In the genomic region with DNA sequence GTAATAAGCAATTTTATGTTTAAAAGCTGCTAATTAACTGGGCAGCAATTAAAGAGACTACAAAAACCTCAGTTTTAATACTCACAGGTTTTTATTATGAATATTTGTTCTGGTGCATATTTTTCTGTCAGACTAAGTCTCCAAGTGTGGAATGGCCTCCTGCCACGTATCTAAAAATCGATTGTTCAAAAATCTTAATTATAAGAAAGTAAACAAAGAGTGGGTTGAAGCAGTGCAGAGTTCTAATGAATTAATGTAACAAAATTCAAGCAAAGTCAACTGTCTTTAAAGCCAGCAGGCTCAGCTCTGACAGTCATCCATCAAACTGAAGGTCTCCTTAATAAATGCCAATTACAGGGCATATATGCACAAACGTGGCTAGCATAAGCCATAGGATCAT, we compare ENCODE assay signal across 30 cellular contexts.
"Had no signal": no experiment of that assay in that cellular context is flagged by ENCODE, and none has a peak within 500 bp of the region (broad histone marks: within the 10 kb centered on the region; RNA-seq: fewer than 3 reads in every experiment).

No MANE protein-coding gene starts in this region.

- H3K27ac ChIP-seq: ascending aorta, brain microvascular endothelial cell, coronary artery, dorsolateral prefrontal cortex, gastrocnemius medialis, heart left ventricle, WERI-Rb-1 had no signal

- ATAC-seq: activated CD4-positive, alpha-beta T cell treated with anti-CD3 and anti-CD28 coated beads for 36 hours; activated CD8-positive, alpha-beta memory T cell treated with anti-CD3 and anti-CD28 coated beads, Interleukin-2, amount 10 ng/mL, durations not matched to agents 7 days and 5 days; activated CD8-positive, alpha-beta T cell treated with anti-CD3 and anti-CD28 coated beads, Interleukin-2, amount 10 ng/mL, durations not matched to agents 7 days and 5 days; activated naive CD4-positive, alpha-beta T cell treated with anti-CD3 and anti-CD28 coated beads, Interleukin-2, amount 50 U/mL, for 72 hours; esophagus mucosa; gastrocnemius medialis; heart left ventricle; T-helper 17 cell had no signal

- H3K4me3 ChIP-seq: ascending aorta, coronary artery, dorsolateral prefrontal cortex, gastrocnemius medialis, heart left ventricle had no signal

- H3K9me3 ChIP-seq: ascending aorta, gastrocnemius medialis, heart left ventricle had no signal

- H3K27me3 ChIP-seq: ascending aorta, brain microvascular endothelial cell, dorsolateral prefrontal cortex, gastrocnemius medialis, heart left ventricle had no signal

- DNase-seq: activated CD4-positive, alpha-beta memory T cell treated with anti-CD3 and anti-CD28 coated beads for 36 hours; activated CD4-positive, alpha-beta T cell treated with anti-CD3 and anti-CD28 coated beads for 36 hours; activated CD4-positive, alpha-beta T cell treated with anti-CD3 and anti-CD28 coated beads, Interleukin-2, amount 10 ng/mL, durations not matched to agents 24 days and 14 days; activated CD4-positive, CD25-positive, alpha-beta regulatory T cell; activated CD4-positive, CD25-positive, alpha-beta regulatory T cell treated with anti-CD3 and anti-CD28 coated beads, Interleukin-2, amount 50 U/mL, for 72 hours; activated CD8-positive, alpha-beta memory T cell treated with anti-CD3 and anti-CD28 coated beads, Interleukin-2, amount 10 ng/mL, durations not matched to agents 7 days and 5 days; activated CD8-positive, alpha-beta memory T cell treated with anti-CD3 and anti-CD28 coated beads, Interleukin-2, amount 50 U/mL, for 4 hours; activated CD8-positive, alpha-beta T cell treated with anti-CD3 and anti-CD28 coated beads, Interleukin-2, amount 10 ng/mL, durations not matched to agents 7 days and 5 days; activated effector memory CD4-positive, alpha-beta T cell treated with anti-CD3 and anti-CD28 coated beads, Interleukin-2, amount 50 U/mL, for 16 hours; activated naive CD4-positive, alpha-beta T cell treated with anti-CD3 and anti-CD28 coated beads for 36 hours; activated naive CD8-positive, alpha-beta T cell treated with anti-CD3 and anti-CD28 coated beads, Interleukin-2, amount 10 ng/mL, durations not matched to agents 7 days and 5 days; activated T-cell treated with anti-CD3 and anti-CD28 coated beads, Interleukin-2, amount 50 U/mL, for 1 hour; activated T-cell treated with anti-CD3 and anti-CD28 coated beads, Interleukin-2, amount 50 U/mL, for 48 hours; brain microvascular endothelial cell; dorsolateral prefrontal cortex; effector memory CD4-positive, alpha-beta T cell; endodermal cell; foreskin fibroblast; gastrocnemius medialis; glutamatergic neuron; heart left ventricle; T-helper 1 cell; T-helper 17 cell; T1000; WERI-Rb-1 had no signal

- FAIRE-seq: bronchial epithelial cell had no signal

- H3K4me1 ChIP-seq: ascending aorta, gastrocnemius medialis, heart left ventricle had no signal

- H3K36me3 ChIP-seq: ascending aorta, brain microvascular endothelial cell, gastrocnemius medialis, heart left ventricle, WERI-Rb-1 had no signal
